10 cellular contexts compared by ENCODE assay signal in genomic region chr3:48662140-48662752, GRCh38. TPM values are rescaled to one million over a fixed set of nuclear protein-coding genes. Genes with fewer than 3 reads are reported as not detected.
DNase-seq lines count a peak whose midpoint lies in the region; ATAC-seq and TF ChIP-seq lines count a peak whose summit lies in the region.
"Had no signal": no experiment of that assay in that cellular context is flagged by ENCODE, and none has a peak within 500 bp of the region (broad histone marks: within the 10 kb centered on the region; RNA-seq: fewer than 3 reads in every experiment).

No MANE protein-coding gene starts in this region.

- peaks cover 28% of the 10 kb centered on the region for H3K27me3 ChIP-seq in transverse colon

- in situ Hi-C loops in transverse colon (cut with MboI; ENCODE audit: low pct_ligation_motif_present in 1 of 4, low pct_unique_long_range_greater_than_20kb in 1 of 4, low sequenced_read_pairs in 3 of 4), result no loop called here

- no peaks in the 10 kb centered on the region for H3K9me3 ChIP-seq in iPS-18c (ENCODE audit: control insufficient read depth, insufficient read depth, low read length)
- no peaks in the 10 kb centered on the region for H3K9me3 ChIP-seq in transverse colon

- no peak for ATAC-seq in HG02623 (IDR thresholded peaks at IDR 0.05; ENCODE audit: unreplicated experiment)

- DNase-seq in activated naive CD4-positive, alpha-beta T cell treated with anti-CD3 and anti-CD28 coated beads, Interleukin-2, amount 10 ng/mL, durations not matched to agents 7 days and 5 days, result no peak
- DNase-seq in activated naive CD4-positive, alpha-beta T cell treated with Interleukin-2 at 50 U/mL for 16 hours, result no peak
- no peak for DNase-seq in activated T-helper 1 cell treated with anti-CD3 and anti-CD28 coated beads, Interleukin-12 subunit alpha, Interleukin-12 subunit beta, Interleukin-2, Interleukin-4 antibody, amounts not matched to agents 30 ng/mL and 10 ng/mL and 1 ng/mL, durations not matched to agents 14 hours and 24 hours and 36 hours (ENCODE audit: low spot score)
- DNase-seq in transverse colon (no peak), NCI-H1105 (lab: John Stamatoyannopoulos, UW) (no peak)
- DNase-seq in stimulated activated CD4-positive, alpha-beta T cell treated with anti-CD3 and anti-CD28 coated beads, Interleukin-4, amount 100 ng/mL, for 4 hours, result no peak

- no peak for TF ChIP-seq EP300 in transverse colon (IDR thresholded peaks at IDR 0.05; ENCODE audit: low read depth)

- H3K4me1 Mint-ChIP-seq in activated naive CD4-positive, alpha-beta T cell treated with anti-CD3 and anti-CD28 coated beads, Interleukin-2, amount 10 ng/mL, durations not matched to agents 7 days and 5 days, result peaks cover 28% of the 10 kb centered on the region
- H3K4me1 Mint-ChIP-seq in activated T-helper 1 cell treated with anti-CD3 and anti-CD28 coated beads, Interleukin-12 subunit alpha, Interleukin-12 subunit beta, Interleukin-2, Interleukin-4 antibody, amounts not matched to agents 30 ng/mL and 10 ng/mL and 1 ng/mL, durations not matched to agents 14 hours and 24 hours and 36 hours (ENCODE audit: low read depth), result peaks cover 15% of the 10 kb centered on the region

- no peak for TF ChIP-seq CTCF in transverse colon (IDR thresholded peaks at IDR 0.05)

- peak overlapping the region; percentile 19 for H3K27ac Mint-ChIP-seq in activated naive CD4-positive, alpha-beta T cell treated with anti-CD3 and anti-CD28 coated beads, Interleukin-2, amount 10 ng/mL, durations not matched to agents 7 days and 5 days
- no peak overlapping the region for H3K27ac Mint-ChIP-seq in activated T-helper 1 cell treated with anti-CD3 and anti-CD28 coated beads, Interleukin-12 subunit alpha, Interleukin-12 subunit beta, Interleukin-2, Interleukin-4 antibody, amounts not matched to agents 30 ng/mL and 10 ng/mL and 1 ng/mL, durations not matched to agents 14 hours and 24 hours and 36 hours

- H3K36me3 ChIP-seq in transverse colon, result no peaks in the 10 kb centered on the region

- peak overlapping the region; percentile 45 for H3K4me3 Mint-ChIP-seq in activated naive CD4-positive, alpha-beta T cell treated with anti-CD3 and anti-CD28 coated beads, Interleukin-2, amount 10 ng/mL, durations not matched to agents 7 days and 5 days
- H3K4me3 Mint-ChIP-seq in activated T-helper 1 cell treated with anti-CD3 and anti-CD28 coated beads, Interleukin-12 subunit alpha, Interleukin-12 subunit beta, Interleukin-2, Interleukin-4 antibody, amounts not matched to agents 30 ng/mL and 10 ng/mL and 1 ng/mL, durations not matched to agents 14 hours and 24 hours and 36 hours, result peak overlapping the region; percentile 39

- intact Hi-C loops in activated T-helper 1 cell treated with anti-CD3 and anti-CD28 coated beads, Interleukin-12 subunit alpha, Interleukin-12 subunit beta, Interleukin-2, Interleukin-4 antibody, amounts not matched to agents 30 ng/mL and 10 ng/mL and 1 ng/mL, durations not matched to agents 14 hours and 24 hours and 36 hours (cut with micrococcal nuclease), result no loop called here
- intact Hi-C loops in transverse colon (cut with DNase I; ENCODE audit: low total_unique reads), result no loop called here

- H3K4me3 ChIP-seq in iPS-18c (ENCODE audit: insufficient read depth, low read depth, low read length) (peak overlapping the region; percentile 74), transverse colon (peak overlapping the region in 3 of 4 donors; percentile 32 to 52 (median 42))

- no peak for TF ChIP-seq POLR2A in transverse colon (IDR thresholded peaks at IDR 0.05)

- no peaks in the 10 kb centered on the region for H3K9me3 Mint-ChIP-seq in activated naive CD4-positive, alpha-beta T cell treated with anti-CD3 and anti-CD28 coated beads, Interleukin-2, amount 10 ng/mL, durations not matched to agents 7 days and 5 days
- no peaks in the 10 kb centered on the region for H3K9me3 Mint-ChIP-seq in activated T-helper 1 cell treated with anti-CD3 and anti-CD28 coated beads, Interleukin-12 subunit alpha, Interleukin-12 subunit beta, Interleukin-2, Interleukin-4 antibody, amounts not matched to agents 30 ng/mL and 10 ng/mL and 1 ng/mL, durations not matched to agents 14 hours and 24 hours and 36 hours

- no peak overlapping the region for H3K27ac ChIP-seq in transverse colon

- 12% methylated on average over 16 of the region's 47 CpGs; no CpG with 5 or more reads in 1 of the 2 donors for WGBS in transverse colon (ENCODE audit: low coverage in 1 of 2), 2 donors

- H3K36me3 Mint-ChIP-seq in activated naive CD4-positive, alpha-beta T cell treated with anti-CD3 and anti-CD28 coated beads, Interleukin-2, amount 10 ng/mL, durations not matched to agents 7 days and 5 days, result peaks cover 6% of the 10 kb centered on the region
- H3K36me3 Mint-ChIP-seq in activated T-helper 1 cell treated with anti-CD3 and anti-CD28 coated beads, Interleukin-12 subunit alpha, Interleukin-12 subunit beta, Interleukin-2, Interleukin-4 antibody, amounts not matched to agents 30 ng/mL and 10 ng/mL and 1 ng/mL, durations not matched to agents 14 hours and 24 hours and 36 hours (ENCODE audit: low read depth), result peaks cover 2% of the 10 kb centered on the region

- peaks cover 69% of the 10 kb centered on the region for H3K27me3 Mint-ChIP-seq in activated naive CD4-positive, alpha-beta T cell treated with anti-CD3 and anti-CD28 coated beads, Interleukin-2, amount 10 ng/mL, durations not matched to agents 7 days and 5 days
- H3K27me3 Mint-ChIP-seq in activated T-helper 1 cell treated with anti-CD3 and anti-CD28 coated beads, Interleukin-12 subunit alpha, Interleukin-12 subunit beta, Interleukin-2, Interleukin-4 antibody, amounts not matched to agents 30 ng/mL and 10 ng/mL and 1 ng/mL, durations not matched to agents 14 hours and 24 hours and 36 hours (ENCODE audit: insufficient read depth), result peaks cover 15% of the 10 kb centered on the region

- CTCF ChIA-PET in activated naive CD4-positive, alpha-beta T cell treated with anti-CD3 and anti-CD28 coated beads, Interleukin-2, amount 10 ng/mL, durations not matched to agents 7 days and 5 days (lab: Charles Lee), result interaction anchor here (0.9 to 2.1 kb wide), 2 partner anchors 24 to 103 kb away, joined by 4 to 8 read pairs; partner anchors contain the start of gene NCKIPSD

- peaks cover 6 to 26% (median 18%) of the 10 kb centered on the region in 4 donors for H3K4me1 ChIP-seq in transverse colon

RNA-seq across cellular contexts. Expression of gene CELSR3, which starts 0.4 kb away (rescaled TPM):
- 11.6 and 11.7 TPM in 2 replicates for total RNA-seq in activated T-helper 1 cell treated with anti-CD3 and anti-CD28 coated beads, Interleukin-12 subunit alpha, Interleukin-12 subunit beta, Interleukin-2, Interleukin-4 antibody, amounts not matched to agents 30 ng/mL and 10 ng/mL and 1 ng/mL, durations not matched to agents 14 hours and 24 hours and 36 hours
- 10 to 100 TPM in 1 of 4 donors, 1 to 10 TPM in 3; 1.2 to 15.0 (median 3.9) TPM for total RNA-seq in transverse colon

RNA-seq across cellular contexts. Expression of gene NCKIPSD, which starts 23.5 kb away (rescaled TPM):
- 40.8 and 45.5 TPM in 2 replicates for total RNA-seq in activated T-helper 1 cell treated with anti-CD3 and anti-CD28 coated beads, Interleukin-12 subunit alpha, Interleukin-12 subunit beta, Interleukin-2, Interleukin-4 antibody, amounts not matched to agents 30 ng/mL and 10 ng/mL and 1 ng/mL, durations not matched to agents 14 hours and 24 hours and 36 hours
- 10 to 100 TPM; 42.3 to 74.6 (median 49.2) TPM for total RNA-seq in transverse colon

RNA-seq across cellular contexts. Expression of gene SLC26A6, which starts 27.0 kb away (rescaled TPM):
- total RNA-seq in activated T-helper 1 cell treated with anti-CD3 and anti-CD28 coated beads, Interleukin-12 subunit alpha, Interleukin-12 subunit beta, Interleukin-2, Interleukin-4 antibody, amounts not matched to agents 30 ng/mL and 10 ng/mL and 1 ng/mL, durations not matched to agents 14 hours and 24 hours and 36 hours, result 46.3 and 52.8 TPM in 2 replicates
- 100 to 1,000 TPM; 134 to 282 (median 193) TPM for total RNA-seq in transverse colon

RNA-seq across cellular contexts. Expression of gene TMEM89, which starts 40.7 kb away (rescaled TPM):
- 1.6 TPM in 1 of 2 replicates, not detected in the other for total RNA-seq in activated T-helper 1 cell treated with anti-CD3 and anti-CD28 coated beads, Interleukin-12 subunit alpha, Interleukin-12 subunit beta, Interleukin-2, Interleukin-4 antibody, amounts not matched to agents 30 ng/mL and 10 ng/mL and 1 ng/mL, durations not matched to agents 14 hours and 24 hours and 36 hours
- total RNA-seq in transverse colon, result 10 to 100 TPM in 1 of 4 donors, not detected in 3; 13.1 TPM
- total RNA-seq: PC-9, posterior vena cava had no signal

RNA-seq across cellular contexts. Expression of gene UQCRC1, which starts 52.8 kb away (rescaled TPM):
- total RNA-seq in activated T-helper 1 cell treated with anti-CD3 and anti-CD28 coated beads, Interleukin-12 subunit alpha, Interleukin-12 subunit beta, Interleukin-2, Interleukin-4 antibody, amounts not matched to agents 30 ng/mL and 10 ng/mL and 1 ng/mL, durations not matched to agents 14 hours and 24 hours and 36 hours, result 191 and 193 TPM in 2 replicates
- 100 to 1,000 TPM; 579 to 974 (median 655) TPM for total RNA-seq in transverse colon
